12 cellular contexts compared by ENCODE assay signal in the genomic region with DNA sequence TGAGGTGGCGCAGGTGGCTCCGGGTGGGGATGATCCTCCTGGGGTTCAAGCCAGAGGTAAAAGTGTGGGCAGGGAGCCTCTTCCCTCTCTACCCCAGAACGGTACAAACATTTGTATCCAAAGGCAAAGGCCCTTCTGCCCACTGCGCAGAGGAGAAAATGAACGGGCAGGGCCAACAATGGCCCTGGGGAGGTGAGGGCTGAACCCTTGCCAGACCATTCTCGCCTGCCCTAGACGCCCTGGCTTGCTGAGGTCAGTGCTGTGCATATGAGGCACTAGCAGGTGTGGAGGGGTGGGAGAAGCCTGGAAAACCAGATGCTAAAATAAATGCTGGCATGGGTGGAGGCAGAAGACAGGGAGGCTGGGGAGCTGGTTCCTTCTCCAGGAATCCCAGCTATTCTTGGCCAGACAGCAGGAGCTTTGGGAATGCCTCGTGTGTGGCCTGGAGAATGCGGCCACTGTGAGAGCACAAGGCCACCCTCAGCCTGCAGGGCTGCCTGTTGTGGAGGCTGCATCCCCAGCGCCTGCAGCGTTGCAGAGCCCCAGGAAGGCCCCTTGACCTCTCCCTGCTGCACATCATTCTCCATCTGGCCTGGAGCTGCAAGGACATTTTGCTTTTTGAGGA. TPM values are rescaled to one million over a fixed set of nuclear protein-coding genes. Genes with fewer than 3 reads are reported as not detected.
DNase-seq lines count a peak whose midpoint lies in the region; ATAC-seq and TF ChIP-seq lines count a peak whose summit lies in the region.
"Had no signal": no experiment of that assay in that cellular context is flagged by ENCODE, and none has a peak within 500 bp of the region (broad histone marks: within the 10 kb centered on the region; RNA-seq: fewer than 3 reads in every experiment).

No MANE protein-coding gene starts in this region.

- H3K9me3 ChIP-seq in SK-N-SH (no peaks in the 10 kb centered on the region), endodermal cell (ENCODE audit: control insufficient read depth, low read length) (no peaks in the 10 kb centered on the region)
- H3K9me3 ChIP-seq: upper lobe of right lung had no signal

- H3K9me2 ChIP-seq in SK-N-SH, result no peaks in the 10 kb centered on the region

- CTCF ChIA-PET in SK-N-SH (lab: Yijun Ruan, JAX) (interaction anchor here (0.8 to 31.2 kb wide), 20 partner anchors 12 to 186 kb away, joined by 3 to 809 read pairs (median 16); partner anchors contain the start of genes GAS2L2, MMP28, PEX12 and RASL10B), RWPE1 (lab: Yijun Ruan, JAX) (interaction anchor here (0.7 to 4.7 kb wide), 3 partner anchors 29 to 44 kb away, joined by 3 to 71 read pairs (median 22); partner anchors contain the start of genes MMP28 and TAF15)

- H3K36me3 ChIP-seq in SK-N-SH (replicated peaks in 1 of 2; ENCODE audit: control insufficient read depth in 1 of 2, insufficient read depth in 2 of 2, low read length in 1 of 2) (no peaks in the 10 kb centered on the region), endodermal cell (ENCODE audit: control insufficient read depth, insufficient read depth, low read length) (no peaks in the 10 kb centered on the region)
- H3K36me3 ChIP-seq: upper lobe of right lung had no signal

- no peak for TF ChIP-seq EP300 in SK-N-SH (IDR thresholded peaks at IDR 0.05; ENCODE audit: borderline replicate concordance in 1 of 2, low read depth in 1 of 2, low read length in 1 of 2)

- H3K4me3 ChIP-seq in SK-N-SH (ENCODE audit: low read depth in 2 of 2, low read length in 1 of 2) (no peak overlapping the region), endodermal cell (ENCODE audit: low read length) (no peak overlapping the region)

- ATAC-seq in SK-N-SH treated with all-trans-retinoic acid at 6 μM for 48 hours (no peak), GM21381 (IDR thresholded peaks at IDR 0.05; ENCODE audit: unreplicated experiment) (no peak)

- DNase-seq in SK-N-SH (peak; percentile 35), RWPE1 (ENCODE audit: low spot score) (no peak), endodermal cell (no peak), osteocyte (ENCODE audit: extremely low spot score, unreplicated experiment) (no peak), GM13977 (ENCODE audit: low spot score) (no peak), NCI-H2081 treated with DMSO at 0.1 percent for 48 hours (lab: John Stamatoyannopoulos, UW) (no peak)

- H3K27me3 ChIP-seq in SK-N-SH (ENCODE audit: insufficient read depth) (no peaks in the 10 kb centered on the region), endodermal cell (ENCODE audit: control insufficient read depth, insufficient read depth, low read length, poor library complexity, severe bottlenecking) (no peaks in the 10 kb centered on the region)
- H3K27me3 ChIP-seq: upper lobe of right lung had no signal

- H3K9me3 Mint-ChIP-seq in endodermal cell, result no peaks in the 10 kb centered on the region
- H3K9me3 Mint-ChIP-seq in osteocyte (ENCODE audit: unreplicated experiment), result no peaks in the 10 kb centered on the region

- no peaks in the 10 kb centered on the region for H3F3A ChIP-seq in SK-N-SH (replicated peaks; ENCODE audit: insufficient read depth)

- H3K79me2 ChIP-seq in SK-N-SH (ENCODE audit: insufficient read depth), result no peaks in the 10 kb centered on the region

- H3K27me3 Mint-ChIP-seq in endodermal cell (ENCODE audit: insufficient read depth) (peaks cover 36% of the 10 kb centered on the region), osteocyte (ENCODE audit: unreplicated experiment) (peaks cover under 1% of the 10 kb centered on the region)

- H3K4me2 ChIP-seq in SK-N-SH, result no peak overlapping the region

- H3K4me3 Mint-ChIP-seq in endodermal cell (peak overlapping the region; percentile 68), osteocyte (ENCODE audit: unreplicated experiment) (peak overlapping the region; percentile 73)

- POLR2A ChIA-PET in SK-N-SH (lab: Yijun Ruan, JAX), result interaction anchor here (1.7 to 3.2 kb wide), 2 partner anchors 11 to 43 kb away, joined by 7 to 65 read pairs; partner anchors contain the start of gene TAF15
- POLR2A ChIA-PET in RWPE1 (lab: Yijun Ruan, JAX; ENCODE audit: low non-redundant PET), result no interaction called here

- H3K9ac ChIP-seq in SK-N-SH (no peak overlapping the region), endodermal cell (ENCODE audit: extremely low read depth, low read length, poor library complexity, severe bottlenecking) (no peak overlapping the region)

- H3K4me1 ChIP-seq in SK-N-SH (ENCODE audit: control insufficient read depth in 1 of 2, insufficient read depth in 2 of 2, low read depth in 1 of 2, low read length in 1 of 2), result peaks cover 0 to 15% of the 10 kb centered on the region in 2 experiments; a peak in 1 of 4 replicates
- no peaks in the 10 kb centered on the region for H3K4me1 ChIP-seq in endodermal cell (ENCODE audit: control insufficient read depth, insufficient read depth, low read length)

- no peak for TF ChIP-seq RAD21 in SK-N-SH (IDR thresholded peaks at IDR 0.05; ENCODE audit: low read length)

- no peaks in the 10 kb centered on the region for H3K36me3 Mint-ChIP-seq in endodermal cell (ENCODE audit: low read depth)
- no peaks in the 10 kb centered on the region for H3K36me3 Mint-ChIP-seq in osteocyte (ENCODE audit: unreplicated experiment)

- no peaks in the 10 kb centered on the region for H4K20me1 ChIP-seq in SK-N-SH (ENCODE audit: insufficient read depth)

- H3K4me1 Mint-ChIP-seq in endodermal cell, result peaks cover 6% of the 10 kb centered on the region
- H3K4me1 Mint-ChIP-seq in osteocyte (ENCODE audit: unreplicated experiment), result peaks cover 20% of the 10 kb centered on the region

- in situ Hi-C loops in GM13977 (cut with MboI; ENCODE audit: low pct_unique_long_range_greater_than_20kb, low sequenced_read_pairs, unreplicated experiment), result no loop called here

- WGBS in SK-N-SH (ENCODE audit: low lambda C conversion rate), result 84% methylated on average over 10 of the region's 11 CpGs
- WGBS in endodermal cell (ENCODE audit: insufficient coverage in 1 of 2, insufficient read length in 1 of 2), 2 experiments, result 74 to 92% methylated on average over 6 to 11 of the region's 11 CpGs

- H3K27ac Mint-ChIP-seq in endodermal cell, result no peak overlapping the region
- H3K27ac Mint-ChIP-seq in osteocyte (ENCODE audit: unreplicated experiment), result no peak overlapping the region

- TF ChIP-seq CTCF in SK-N-SH (IDR thresholded peaks at IDR 0.05), result no peak
- TF ChIP-seq CTCF in RWPE1 (conservative IDR thresholded peaks at IDR 0.05; ENCODE audit: low read depth), result no peak
- TF ChIP-seq CTCF in endodermal cell (conservative IDR thresholded peaks at IDR 0.05), result no peak
- TF ChIP-seq CTCF in osteocyte (IDR thresholded peaks at IDR 0.05), result no peak
- TF ChIP-seq CTCF in GM13977 (IDR thresholded peaks at IDR 0.05; ENCODE audit: extremely low read depth, insufficient read depth, missing control alignments), result no peak

- no peak overlapping the region for H2AFZ ChIP-seq in SK-N-SH (ENCODE audit: low read depth)

- peak overlapping the region in 1 of 2 experiments; percentile 19; a peak in 1 of 4 replicates for H3K27ac ChIP-seq in SK-N-SH (ENCODE audit: low read depth in 2 of 2, low read length in 1 of 2)
- peak overlapping the region; percentile 37 for H3K27ac ChIP-seq in RWPE1
- H3K27ac ChIP-seq in endodermal cell (ENCODE audit: low read depth, low read length), result peak overlapping the region; percentile 82
- H3K27ac ChIP-seq: 22Rv1, upper lobe of right lung had no signal

TF ChIP-seq in SK-N-SH, 30 proteins besides CTCF, POLR2A, EP300 and RAD21 (continues in another document):
- TF ChIP-seq YY1 (IDR thresholded peaks at IDR 0.05; ENCODE audit: low read depth), result no peak
- TF ChIP-seq SIN3A (IDR thresholded peaks at IDR 0.05; ENCODE audit: borderline replicate concordance, low read depth, low read length), result no peak
- no peak for TF ChIP-seq RXRA (IDR thresholded peaks at IDR 0.05; ENCODE audit: borderline replicate concordance, low read depth)

TF ChIP-seq in SK-N-SH treated with all-trans-retinoic acid at 6 μM for 48 hours, 23 proteins besides CTCF, POLR2A, EP300 and RAD21 (continues in another document):
- TF ChIP-seq GLIS3 (CRISPR knock-in tag; IDR thresholded peaks at IDR 0.05), result no peak
- no peak for TF ChIP-seq CSDC2 (CRISPR knock-in tag; IDR thresholded peaks at IDR 0.05)
- no peak for TF ChIP-seq OSR1 (CRISPR knock-in tag; IDR thresholded peaks at IDR 0.05)
- TF ChIP-seq ZNF8 (CRISPR knock-in tag; IDR thresholded peaks at IDR 0.05), result no peak
- TF ChIP-seq ESRRG (CRISPR knock-in tag; IDR thresholded peaks at IDR 0.05), result no peak
- TF ChIP-seq PPARA (CRISPR knock-in tag; IDR thresholded peaks at IDR 0.05; ENCODE audit: borderline replicate concordance), result no peak

RNA-seq across cellular contexts. Expression of gene C17orf50, which starts 4.5 kb away (rescaled TPM):
- polyA plus RNA-seq in SK-N-SH (2012; rRNA removed), result 0.05 TPM in 1 of 2 replicates, not detected in the other
- 0.03 and 0.04 TPM in 2 replicates for polyA plus RNA-seq in SK-N-SH (2012; cell fraction: cytosol; rRNA removed)
- polyA plus RNA-seq in SK-N-SH (2012; cell fraction: nucleus; rRNA removed), result not detected in 2 replicates
- total RNA-seq in endodermal cell, result not detected
- not detected for polyA plus RNA-seq in endodermal cell (2013, experiment 1 of 2)
- polyA plus RNA-seq in endodermal cell (2013, experiment 2 of 2), result not detected
- not detected in 2 replicates for total RNA-seq in osteocyte
- total RNA-seq: lung microvascular endothelial cell, M059J, upper lobe of right lung had no signal

RNA-seq across cellular contexts. Expression of gene GAS2L2, which starts 12.2 kb away (rescaled TPM):
- polyA plus RNA-seq in SK-N-SH (2012; rRNA removed), result 0.02 TPM in 1 of 2 replicates, not detected in the other
- 0.01 TPM in 2 replicates for polyA plus RNA-seq in SK-N-SH (2012; cell fraction: cytosol; rRNA removed)
- 0.08 and 0.10 TPM in 2 replicates for polyA plus RNA-seq in SK-N-SH (2012; cell fraction: nucleus; rRNA removed)
- total RNA-seq in endodermal cell (under 1 TPM in 1 of 2 donors, not detected in 1; 0.09 TPM), osteocyte (not detected in 2 replicates)
- 0.11 TPM for polyA plus RNA-seq in endodermal cell (2013, experiment 1 of 2)
- polyA plus RNA-seq in endodermal cell (2013, experiment 2 of 2), result 0.12 TPM
- total RNA-seq: M059J, upper lobe of right lung had no signal

RNA-seq across cellular contexts. Expression of gene MMP28, which starts 30.2 kb away (rescaled TPM):
- 0.23 and 0.33 TPM in 2 replicates for polyA plus RNA-seq in SK-N-SH (2012; rRNA removed)
- 0.30 and 0.52 TPM in 2 replicates for polyA plus RNA-seq in SK-N-SH (2012; cell fraction: cytosol; rRNA removed)
- polyA plus RNA-seq in SK-N-SH (2012; cell fraction: nucleus; rRNA removed), result 0.32 and 0.40 TPM in 2 replicates
- total RNA-seq in endodermal cell, result not detected
- polyA plus RNA-seq in endodermal cell (2013, experiment 1 of 2), result 1.00 TPM
- 0.75 TPM for polyA plus RNA-seq in endodermal cell (2013, experiment 2 of 2)
- total RNA-seq in osteocyte, result 0.73 and 0.75 TPM in 2 replicates

RNA-seq across cellular contexts. Expression of gene RASL10B, which starts 33.8 kb away (rescaled TPM):
- polyA plus RNA-seq in SK-N-SH (2012; rRNA removed), result 4.2 and 4.3 TPM in 2 replicates
- 2.2 and 3.8 TPM in 2 replicates for polyA plus RNA-seq in SK-N-SH (2012; cell fraction: cytosol; rRNA removed)
- 6.4 and 8.3 TPM in 2 replicates for polyA plus RNA-seq in SK-N-SH (2012; cell fraction: nucleus; rRNA removed)
- total RNA-seq in endodermal cell, result 10 to 100 TPM; 28.6 to 31.9 TPM
- polyA plus RNA-seq in endodermal cell (2013, experiment 1 of 2), result 15.8 TPM
- 16.5 TPM for polyA plus RNA-seq in endodermal cell (2013, experiment 2 of 2)
- 15.6 and 16.2 TPM in 2 replicates for total RNA-seq in osteocyte

RNA-seq across cellular contexts. Expression of gene TAF15, which starts 44.1 kb away (rescaled TPM):
- polyA plus RNA-seq in SK-N-SH (2012; rRNA removed), result 67.5 and 78.0 TPM in 2 replicates
- polyA plus RNA-seq in SK-N-SH (2012; cell fraction: cytosol; rRNA removed), result 117 and 139 TPM in 2 replicates
- polyA plus RNA-seq in SK-N-SH (2012; cell fraction: nucleus; rRNA removed), result 43.9 and 71.3 TPM in 2 replicates
- total RNA-seq in endodermal cell (100 to 1,000 TPM; 230 to 247 TPM), osteocyte (157 and 170 TPM in 2 replicates)
- polyA plus RNA-seq in endodermal cell (2013, experiment 1 of 2), result 213 TPM
- 212 TPM for polyA plus RNA-seq in endodermal cell (2013, experiment 2 of 2)
